18 cellular contexts compared by ENCODE assay signal in the genomic region with DNA sequence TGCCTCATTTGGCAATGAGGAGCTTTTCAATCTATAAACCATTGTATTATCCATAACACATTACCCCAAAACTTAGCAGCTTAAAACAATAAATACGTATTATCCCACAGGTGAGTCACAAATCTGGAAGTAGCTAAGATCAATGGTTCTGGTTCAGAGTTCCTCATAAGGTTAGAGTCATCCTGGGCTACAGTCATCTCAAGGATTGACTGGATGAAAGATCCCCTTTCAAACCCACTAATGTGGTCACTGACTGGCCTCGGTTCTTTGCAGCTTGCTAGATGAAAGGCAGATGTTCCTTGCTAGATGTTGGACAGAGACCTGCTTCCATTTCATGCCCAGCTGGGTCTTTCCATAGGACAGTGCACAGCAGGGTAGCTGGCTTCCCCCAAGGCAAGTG. TPM values are rescaled to one million over a fixed set of nuclear protein-coding genes. Genes with fewer than 3 reads are reported as not detected.
DNase-seq lines count a peak whose midpoint lies in the region; ATAC-seq lines count a peak whose summit lies in the region.
"Had no signal": no experiment of that assay in that cellular context is flagged by ENCODE, and none has a peak within 500 bp of the region (broad histone marks: within the 10 kb centered on the region; RNA-seq: fewer than 3 reads in every experiment).

No MANE protein-coding gene starts in this region.

- DNase-seq in activated CD4-positive, alpha-beta T cell treated with anti-CD3 and anti-CD28 coated beads, Interleukin-2, amount 50 U/mL, for 48 hours = peak; percentile 25 to 41
- DNase-seq in activated CD4-positive, alpha-beta T cell treated with anti-CD3 and anti-CD28 coated beads, Interleukin-2, amount 50 U/mL, for 1 hour = no peak
- DNase-seq in EH (ENCODE audit: low read depth) = peak; percentile 63
- DNase-seq in M059J (ENCODE audit: low read depth) = peak; percentile 45
- DNase-seq in iris pigment epithelial cell (ENCODE audit: low read depth) = peak; percentile 21
- no peak for DNase-seq in hippocampal formation (lab: John Stamatoyannopoulos, UW)
- DNase-seq: activated CD4-positive, CD25-positive, alpha-beta regulatory T cell; anterior cingulate cortex; H7; left ventricle myocardium inferior; NCI-H1930; NCI-H510A; pancreas; stimulated activated naive CD4-positive, alpha-beta T cell treated with Interleukin-2 at 50 U/mL for 16 hours; T-helper 1 cell had no signal

- no peak for ATAC-seq in GM21786 (IDR thresholded peaks at IDR 0.05; ENCODE audit: unreplicated experiment)
- ATAC-seq in GM19324 (IDR thresholded peaks at IDR 0.05; ENCODE audit: low FRiP score, unreplicated experiment) = no peak
- ATAC-seq: pancreas had no signal

RNA-seq across cellular contexts. Expression of a gene that starts 8.1 kb away (rescaled TPM):
- total RNA-seq in M059J (2014; rRNA removed; shearing (Covaris generic)) = 16.0 and 18.7 TPM in 2 replicates

RNA-seq across cellular contexts. Expression of a gene that starts 49.1 kb away (rescaled TPM):
- 43.9 and 82.1 TPM in 2 replicates for total RNA-seq in M059J (2014; rRNA removed; shearing (Covaris generic))
- total RNA-seq: G401 had no signal

RNA-seq across cellular contexts. Expression of a gene that starts 58.0 kb away (rescaled TPM):
- total RNA-seq in M059J (2014; rRNA removed; shearing (Covaris generic)) = 33.3 and 44.0 TPM in 2 replicates

RNA-seq across cellular contexts. Expression of a gene that starts 58.1 kb away (rescaled TPM):
- total RNA-seq in M059J (2014; rRNA removed; shearing (Covaris generic)) = 6.2 and 8.6 TPM in 2 replicates

Comparison
In these comparisons a context has a peak if more than half of its experiments do, and no peak if none do; other contexts are left out.
1. DNase-seq: peak in activated CD4-positive, alpha-beta T cell treated with anti-CD3 and anti-CD28 coated beads, Interleukin-2, amount 50 U/mL, for 48 hours (2 of 2), EH (single experiment), M059J (single experiment) and iris pigment epithelial cell (single experiment); none in activated CD4-positive, alpha-beta T cell treated with anti-CD3 and anti-CD28 coated beads, Interleukin-2, amount 50 U/mL, for 1 hour (single experiment) and hippocampal formation (0 of 2).